10 cellular contexts compared by ENCODE assay signal in genomic region chr10:119246862-119247549, GRCh38. TPM values are rescaled to one million over a fixed set of nuclear protein-coding genes. Genes with fewer than 3 reads are reported as not detected.
DNase-seq lines count a peak whose midpoint lies in the region; ATAC-seq and TF ChIP-seq lines count a peak whose summit lies in the region.
"Had no signal": no experiment of that assay in that cellular context is flagged by ENCODE, and none has a peak within 500 bp of the region (broad histone marks: within the 10 kb centered on the region; RNA-seq: fewer than 3 reads in every experiment).

No MANE protein-coding gene starts in this region.

- no peaks in the 10 kb centered on the region for H3K36me3 Mint-ChIP-seq in progenitor cell of endocrine pancreas (ENCODE audit: insufficient read depth)
- H3K36me3 Mint-ChIP-seq in CD4-positive, alpha-beta memory T cell, result peaks cover 4 to 6% of the 10 kb centered on the region in 2 donors

- H3K36me3 ChIP-seq in CD4-positive, alpha-beta memory T cell (ENCODE audit: insufficient read depth, low read length), result no peaks in the 10 kb centered on the region

- no peak for ATAC-seq in HG03175 (IDR thresholded peaks at IDR 0.05; ENCODE audit: unreplicated experiment)
- no peak for ATAC-seq in HG02852 (IDR thresholded peaks at IDR 0.05; ENCODE audit: unreplicated experiment)

- H3K9me3 ChIP-seq in CD4-positive, alpha-beta memory T cell (ENCODE audit: control insufficient read depth in 1 of 2, low read length in 2 of 2), result no peaks in the 10 kb centered on the region

- H3K4me3 Mint-ChIP-seq in progenitor cell of endocrine pancreas (ENCODE audit: low read depth), result no peak overlapping the region
- H3K4me3 Mint-ChIP-seq in CD4-positive, alpha-beta memory T cell, result no peak overlapping the region

- CTCF ChIA-PET in CD4-positive, alpha-beta memory T cell (lab: Charles Lee; ENCODE audit: partially characterized antibody), result interaction anchor here (1.4 kb wide), 1 partner anchor 12 kb away, joined by 3 read pairs; no protein-coding TSS in a partner anchor

- no peak overlapping the region for H3K27ac ChIP-seq in CD4-positive, alpha-beta memory T cell (ENCODE audit: low read depth, low read length)

- DNase-seq in AG10803 (ENCODE audit: low read depth), result peak; percentile 93
- DNase-seq in T1000 (lab: John Stamatoyannopoulos, UW), result peak; percentile 61
- DNase-seq in fibroblast of villous mesenchyme (ENCODE audit: low read depth), result peak; percentile 97
- no peak for DNase-seq in progenitor cell of endocrine pancreas (ENCODE audit: low spot score, unreplicated experiment)
- no peak for DNase-seq in NCI-H1048 (lab: John Stamatoyannopoulos, UW)
- no peak for DNase-seq in CD4-positive, alpha-beta memory T cell
- DNase-seq: NCI-H1092, retina had no signal

- H3K4me1 ChIP-seq in CD4-positive, alpha-beta memory T cell (ENCODE audit: insufficient read depth, low read length), result peaks cover under 1% of the 10 kb centered on the region

- TF ChIP-seq CTCF in AG10803 (conservative IDR thresholded peaks at IDR 0.05; ENCODE audit: low read length) (no peak), fibroblast of villous mesenchyme (IDR thresholded peaks at IDR 0.05; ENCODE audit: insufficient read depth, low read depth, low read length) (no peak), progenitor cell of endocrine pancreas (IDR thresholded peaks at IDR 0.05; ENCODE audit: unreplicated experiment) (no peak)

- H3K27me3 ChIP-seq in CD4-positive, alpha-beta memory T cell (ENCODE audit: insufficient read depth, low read length), result no peaks in the 10 kb centered on the region

- POLR2A ChIA-PET in CD4-positive, alpha-beta memory T cell (lab: Charles Lee; ENCODE audit: partially characterized antibody), result no interaction called here

- peaks cover 37% of the 10 kb centered on the region for H3K4me1 Mint-ChIP-seq in progenitor cell of endocrine pancreas (ENCODE audit: low read depth)
- peaks cover 9 to 25% (median 13%) of the 10 kb centered on the region in 4 donors for H3K4me1 Mint-ChIP-seq in CD4-positive, alpha-beta memory T cell

- intact Hi-C loops in CD4-positive, alpha-beta memory T cell (cut with micrococcal nuclease), result no loop called here

- no peak overlapping the region for H3K4me3 ChIP-seq in AG10803 (ENCODE audit: low read length)
- no peak overlapping the region for H3K4me3 ChIP-seq in fibroblast of villous mesenchyme (ENCODE audit: low read depth, low read length)
- no peak overlapping the region for H3K4me3 ChIP-seq in CD4-positive, alpha-beta memory T cell (ENCODE audit: low read length in 2 of 2)

- H3K27ac Mint-ChIP-seq in progenitor cell of endocrine pancreas, result peak overlapping the region; percentile 57
- H3K27ac Mint-ChIP-seq in CD4-positive, alpha-beta memory T cell, result peak overlapping the region in 1 of 7 donors; percentile 37

- H3K9me3 Mint-ChIP-seq in progenitor cell of endocrine pancreas (ENCODE audit: low read depth), result no peaks in the 10 kb centered on the region
- no peaks in the 10 kb centered on the region for H3K9me3 Mint-ChIP-seq in CD4-positive, alpha-beta memory T cell

- H3K27me3 Mint-ChIP-seq in progenitor cell of endocrine pancreas, result no peaks in the 10 kb centered on the region
- H3K27me3 Mint-ChIP-seq in CD4-positive, alpha-beta memory T cell, result no peaks in the 10 kb centered on the region

RNA-seq across cellular contexts. Expression of gene GRK5, which starts 39.6 kb away (rescaled TPM):
- total RNA-seq in fibroblast of villous mesenchyme, result 15.5 and 16.0 TPM in 2 replicates
- total RNA-seq in progenitor cell of endocrine pancreas, result 21.6 and 23.0 TPM in 2 replicates
- total RNA-seq in CD4-positive, alpha-beta memory T cell, result 10 to 100 TPM; 26.7 to 27.9 TPM
- 10 to 100 TPM in 1 of 2 donors, 1 to 10 TPM in 1; 7.6 to 10.6 TPM for polyA plus RNA-seq in CD4-positive, alpha-beta memory T cell

Comparison
In these comparisons a context has a peak if more than half of its experiments do, and no peak if none do; other contexts are left out.
1. DNase-seq: peak in AG10803 (single experiment), T1000 (single experiment) and fibroblast of villous mesenchyme (single experiment); none in progenitor cell of endocrine pancreas (single experiment), NCI-H1048 (single experiment) and CD4-positive, alpha-beta memory T cell (0 of 5).